ENCODE assay signal across 1 cellular context in genomic region chr10:119087271-119087897, GRCh38.
TF ChIP-seq lines count a peak whose summit lies in the region.

No MANE protein-coding gene starts in this region.

TF ChIP-seq in H1, 55 proteins besides CTCF, POLR2A, EP300 and RAD21:
- TF ChIP-seq HDAC6 (IDR thresholded peaks at IDR 0.05; ENCODE audit: low read depth, low read length) (no peak), CHD7 (IDR thresholded peaks at IDR 0.05; ENCODE audit: insufficient replicate concordance, low read length) (no peak), ATF3 (IDR thresholded peaks at IDR 0.05; ENCODE audit: insufficient read depth, low read depth, low read length) (no peak)
